In the genomic region with DNA sequence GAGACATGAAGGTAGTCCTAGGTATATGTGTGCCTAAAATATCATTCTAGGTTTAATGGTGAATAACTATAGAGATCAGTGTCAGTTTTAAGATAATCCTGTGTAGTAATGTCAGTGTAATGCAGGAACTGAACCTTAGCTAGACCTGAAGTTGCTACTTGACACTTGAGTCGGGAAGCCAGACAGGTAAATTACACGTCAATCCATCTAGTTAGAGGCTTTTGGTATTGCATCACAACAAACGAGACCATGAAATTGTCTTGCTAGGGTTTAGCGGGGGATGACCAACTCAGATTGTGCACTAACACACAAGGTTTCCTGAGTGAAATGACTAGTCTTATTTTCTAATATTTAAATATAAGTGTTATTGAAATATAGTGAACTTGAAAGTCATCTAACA, we compare ENCODE assay signal across 8 cellular contexts. TPM values are rescaled to one million over a fixed set of nuclear protein-coding genes. Genes with fewer than 3 reads are reported as not detected.
DNase-seq lines count a peak whose midpoint lies in the region; ATAC-seq, FAIRE-seq and TF ChIP-seq lines count a peak whose summit lies in the region.

No MANE protein-coding gene starts in this region.

- no peak overlapping the region for H3K4ac ChIP-seq in H9 (ENCODE audit: low read depth, low read length)

- no peak overlapping the region for H3K23ac ChIP-seq in H9 (ENCODE audit: insufficient read length, low read depth, low read length)

- H2BK120ac ChIP-seq in H9 (ENCODE audit: low read depth, low read length, poor library complexity, severe bottlenecking): no peak overlapping the region

- H4K91ac ChIP-seq in H9 (ENCODE audit: insufficient read length, low read depth, low read length): no peak overlapping the region

- H3K4me2 ChIP-seq in H9 (ENCODE audit: insufficient read depth, insufficient read length, low read length) (peak overlapping the region; percentile 48), astrocyte (ENCODE audit: low read length) (peak overlapping the region; percentile 85)

- H3K27ac Mint-ChIP-seq in H9 (peak overlapping the region in 2 of 3 experiments; percentile 92; a peak in 4 of 7 replicates), astrocyte (ENCODE audit: unreplicated experiment) (peak overlapping the region; percentile 76), naive B cell (peak overlapping the region; percentile 94 to 99 (median 98))

- peak overlapping the region; percentile 56 to 75 for H3K4me3 Mint-ChIP-seq in H9
- peak overlapping the region; percentile 89 for H3K4me3 Mint-ChIP-seq in astrocyte (ENCODE audit: unreplicated experiment)
- H3K4me3 Mint-ChIP-seq in naive B cell: peak overlapping the region; percentile 70 to 94 (median 88)

- no peaks in the 10 kb centered on the region for H3K9me3 ChIP-seq in H9 (ENCODE audit: control insufficient read depth, low read depth, low read length)
- H3K9me3 ChIP-seq in astrocyte (ENCODE audit: insufficient read depth, low read depth, low read length): no peaks in the 10 kb centered on the region

- no peak overlapping the region for H2BK20ac ChIP-seq in H9 (ENCODE audit: low read depth, low read length, poor library complexity, severe bottlenecking)

- no peak overlapping the region for H3K56ac ChIP-seq in H9 (ENCODE audit: insufficient read length, low read depth, low read length)

- H3K79me1 ChIP-seq in H9 (ENCODE audit: insufficient read depth, low read depth, low read length, poor library complexity, severe bottlenecking): no peaks in the 10 kb centered on the region

- H3K36me3 ChIP-seq in ACC112 (ENCODE audit: insufficient read depth, low read length) (peaks cover 16% of the 10 kb centered on the region; the same call in 1 of the 2 replicates), astrocyte (ENCODE audit: insufficient read depth, low read length) (peaks cover 12% of the 10 kb centered on the region)

- TF ChIP-seq CTCF in H9 (conservative IDR thresholded peaks at IDR 0.05): no peak
- no peak for TF ChIP-seq CTCF in astrocyte (IDR thresholded peaks at IDR 0.05; ENCODE audit: insufficient read depth, low read depth, low read length)

- FAIRE-seq in astrocyte (lab: Jason Lieb, UNC): no peak

- DNase-seq in H9 (no peak), astrocyte (ENCODE audit: low read depth) (no peak), naive B cell (peak; percentile 25), NOMO-1 (lab: John Stamatoyannopoulos, UW; ENCODE audit: unreplicated experiment in 2 of 2) (no peak)

- peaks cover 43% of the 10 kb centered on the region for H3K79me2 ChIP-seq in ACC112 (ENCODE audit: control insufficient read depth, insufficient read depth, low read length, unreplicated experiment)
- no peaks in the 10 kb centered on the region for H3K79me2 ChIP-seq in H9 (ENCODE audit: insufficient read depth, low read length)
- H3K79me2 ChIP-seq in astrocyte (ENCODE audit: insufficient read depth, low read length): peaks cover 57% of the 10 kb centered on the region

- no peak overlapping the region for H2AK5ac ChIP-seq in H9 (ENCODE audit: insufficient read length, low read length)

- peaks cover 0 to 10% (median 7%) of the 10 kb centered on the region in 3 experiments; a peak in 4 of 7 replicates for H3K36me3 Mint-ChIP-seq in H9 (ENCODE audit: insufficient read depth in 1 of 3, low read depth in 3 of 3)
- H3K36me3 Mint-ChIP-seq in astrocyte (ENCODE audit: low read depth, unreplicated experiment): peaks cover 2% of the 10 kb centered on the region
- peaks cover 4 to 19% of the 10 kb centered on the region in 2 donors for H3K36me3 Mint-ChIP-seq in naive B cell

- peaks cover 8% of the 10 kb centered on the region for H3K23me2 ChIP-seq in H9 (ENCODE audit: insufficient read length, low read depth, low read length, poor library complexity, severe bottlenecking)

- H4K20me1 ChIP-seq in H9 (ENCODE audit: control insufficient read depth, insufficient read depth, insufficient read length): no peaks in the 10 kb centered on the region
- peaks cover 51% of the 10 kb centered on the region for H4K20me1 ChIP-seq in astrocyte (ENCODE audit: insufficient read depth, low read length)

- ATAC-seq in naive B cell (ENCODE audit: low read depth in 2 of 2) (no peak), HG02885 (IDR thresholded peaks at IDR 0.05; ENCODE audit: poor library complexity, unreplicated experiment) (no peak), GM19324 (IDR thresholded peaks at IDR 0.05; ENCODE audit: low FRiP score, unreplicated experiment) (no peak)
- ATAC-seq in activated CD4-positive, CD25-positive, alpha-beta regulatory T cell treated with anti-CD3 and anti-CD28 coated beads, Interleukin-2, amount 50 U/mL, for 24 hours: no peak

- H2BK15ac ChIP-seq in H9 (ENCODE audit: low read depth, low read length): no peak overlapping the region

- H2BK5ac ChIP-seq in H9 (ENCODE audit: insufficient read length, low read length): no peak overlapping the region

- no peak overlapping the region for H2AFZ ChIP-seq in ACC112 (ENCODE audit: low read length, unreplicated experiment)
- H2AFZ ChIP-seq in H9 (ENCODE audit: low read length): no peak overlapping the region
- no peak overlapping the region for H2AFZ ChIP-seq in astrocyte (ENCODE audit: low read depth, low read length)

- H3K4me1 Mint-ChIP-seq in H9 (peaks cover 45 to 49% of the 10 kb centered on the region in 2 experiments), astrocyte (ENCODE audit: low read depth, unreplicated experiment) (peaks cover 36% of the 10 kb centered on the region), naive B cell (peaks cover 53 to 67% (median 61%) of the 10 kb centered on the region in 3 donors)

- no peak overlapping the region for H3K14ac ChIP-seq in H9 (ENCODE audit: insufficient read depth, low read length)

- H3K9ac ChIP-seq in H9 (ENCODE audit: extremely low read depth, insufficient read length, low read length) (no peak overlapping the region), astrocyte (ENCODE audit: low read length) (no peak overlapping the region)

- no peak overlapping the region for H3K27ac ChIP-seq in ACC112 (ENCODE audit: low read depth, low read length)
- H3K27ac ChIP-seq in H9 (ENCODE audit: insufficient read length, low read depth, low read length): no peak overlapping the region
- H3K27ac ChIP-seq in astrocyte (ENCODE audit: low read depth, low read length): no peak overlapping the region

- H2BK12ac ChIP-seq in H9 (ENCODE audit: insufficient read length, low read depth, low read length): no peak overlapping the region

- peaks cover 8% of the 10 kb centered on the region for H3K27me3 Mint-ChIP-seq in H9 (ENCODE audit: low read depth)
- H3K27me3 Mint-ChIP-seq in astrocyte (ENCODE audit: low read depth, unreplicated experiment): no peaks in the 10 kb centered on the region
- no peaks in the 10 kb centered on the region for H3K27me3 Mint-ChIP-seq in naive B cell

- no peak overlapping the region for H4K5ac ChIP-seq in H9 (ENCODE audit: insufficient read length, low read depth, low read length)

- no CpG with 5 or more reads among the region's 4 CpGs for WGBS in H9 (ENCODE audit: extremely low coverage, insufficient read length, low lambda C conversion rate)

- H3K9me3 Mint-ChIP-seq in H9: no peaks in the 10 kb centered on the region
- H3K9me3 Mint-ChIP-seq in astrocyte (ENCODE audit: unreplicated experiment): no peaks in the 10 kb centered on the region
- no peaks in the 10 kb centered on the region for H3K9me3 Mint-ChIP-seq in naive B cell

- H3K4me1 ChIP-seq in ACC112 (ENCODE audit: control insufficient read depth, insufficient read depth, low read length, unreplicated experiment) (peaks cover 25% of the 10 kb centered on the region), H9 (ENCODE audit: insufficient read depth, low read length) (peaks cover 3% of the 10 kb centered on the region; the same call in 1 of the 2 replicates), astrocyte (ENCODE audit: insufficient read depth, low read length) (peaks cover 22% of the 10 kb centered on the region)

- no peak overlapping the region for H3T11ph ChIP-seq in H9 (ENCODE audit: low read length)

- H3K4me3 ChIP-seq in ACC112 (ENCODE audit: low read depth, low read length) (peak overlapping the region; percentile 99), astrocyte (ENCODE audit: insufficient read depth, low read depth, low read length) (peak overlapping the region; percentile 3)

- H4K8ac ChIP-seq in H9 (replicated peaks; ENCODE audit: insufficient read length, low read depth, low read length): no peak overlapping the region

- H3K27me3 ChIP-seq in ACC112 (ENCODE audit: insufficient read depth, low read length) (no peaks in the 10 kb centered on the region), H9 (ENCODE audit: insufficient read depth, low read length) (no peaks in the 10 kb centered on the region), astrocyte (ENCODE audit: insufficient read depth, low read length) (no peaks in the 10 kb centered on the region)

- no peak overlapping the region for H3K18ac ChIP-seq in H9 (ENCODE audit: insufficient read length, low read depth, low read length)

RNA-seq across cellular contexts. Expression of gene YPEL5, which starts 2.0 kb away (rescaled TPM):
- total RNA-seq in H9 (2021) (28.3 and 28.5 TPM in 2 replicates), astrocyte (149 and 162 TPM in 2 replicates)
- polyA plus RNA-seq in naive B cell (ENCODE audit: low read depth in 6 of 6): 100 to 1,000 TPM; 196 to 315 (median 230) TPM
